ENCODE assay signal across 1 cellular context in genomic region chr3:178561239-178561638, GRCh38.
TF ChIP-seq lines count a peak whose summit lies in the region.

No MANE protein-coding gene starts in this region.

TF ChIP-seq in A549, 52 proteins besides CTCF, POLR2A, EP300 and RAD21 (continued from another document):
- TF ChIP-seq, protein P1, sequence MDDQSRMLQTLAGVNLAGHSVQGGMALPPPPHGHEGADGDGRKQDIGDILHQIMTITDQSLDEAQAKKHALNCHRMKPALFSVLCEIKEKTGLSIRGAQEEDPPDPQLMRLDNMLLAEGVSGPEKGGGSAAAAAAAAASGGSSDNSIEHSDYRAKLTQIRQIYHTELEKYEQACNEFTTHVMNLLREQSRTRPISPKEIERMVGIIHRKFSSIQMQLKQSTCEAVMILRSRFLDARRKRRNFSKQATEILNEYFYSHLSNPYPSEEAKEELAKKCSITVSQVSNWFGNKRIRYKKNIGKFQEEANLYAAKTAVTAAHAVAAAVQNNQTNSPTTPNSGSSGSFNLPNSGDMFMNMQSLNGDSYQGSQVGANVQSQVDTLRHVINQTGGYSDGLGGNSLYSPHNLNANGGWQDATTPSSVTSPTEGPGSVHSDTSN (IDR thresholded peaks at IDR 0.05), result no peak
- no peak for TF ChIP-seq SREBF2 (IDR thresholded peaks at IDR 0.05)
